In the genomic region with DNA sequence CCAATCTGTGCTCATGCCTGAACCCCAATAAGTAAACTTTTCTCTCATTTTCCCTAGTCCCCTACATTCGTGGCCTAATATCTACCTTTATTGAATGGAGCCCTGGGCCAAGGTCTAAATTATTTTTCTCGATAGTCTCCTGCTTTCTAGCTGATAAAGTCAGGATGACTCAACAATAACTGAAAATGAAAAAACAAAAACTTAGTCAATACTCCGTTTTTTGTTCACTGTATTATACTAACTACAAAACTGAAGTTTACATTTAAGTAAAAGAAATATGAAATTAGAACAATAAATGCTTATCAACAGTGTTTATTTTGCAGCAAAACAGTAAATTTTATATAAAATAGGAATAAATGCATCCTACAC, we compare ENCODE assay signal across 15 cellular contexts. TPM values are rescaled to one million over a fixed set of nuclear protein-coding genes. Genes with fewer than 3 reads are reported as not detected.
"Had no signal": no experiment of that assay in that cellular context is flagged by ENCODE, and none has a peak within 500 bp of the region (broad histone marks: within the 10 kb centered on the region; RNA-seq: fewer than 3 reads in every experiment).

No MANE protein-coding gene starts in this region.

- H3K9me3 Mint-ChIP-seq: stimulated activated naive CD8-positive, alpha-beta T cell treated with anti-CD3 and anti-CD28 coated beads, Interleukin-15, Interleukin-2, amounts not matched to agents 100 ng/mL and 50 ng/mL, for 24 hours had no signal

- H3K27ac Mint-ChIP-seq: activated naive CD8-positive, alpha-beta T cell; stimulated activated naive CD8-positive, alpha-beta T cell treated with anti-CD3 and anti-CD28 coated beads, Interleukin-15, Interleukin-2, amounts not matched to agents 100 ng/mL and 50 ng/mL, for 24 hours had no signal

- H3K9me3 ChIP-seq: colonic mucosa, gastrocnemius medialis had no signal

- H3K36me3 ChIP-seq: colonic mucosa, gastrocnemius medialis had no signal

- DNase-seq: activated CD4-positive, alpha-beta T cell treated with anti-CD3 and anti-CD28 coated beads, Interleukin-2, amount 50 U/mL, for 1 hour; activated CD4-positive, CD25-positive, alpha-beta regulatory T cell; activated gamma-delta T cell; aorta; colonic mucosa; effector CD8-positive, alpha-beta T cell; gastrocnemius medialis; islet precursor cell; stimulated activated CD4-positive, alpha-beta T cell treated with anti-CD3 and anti-CD28 coated beads, Interleukin-2, amount 100 ng/mL, for 48 hours had no signal

- ATAC-seq: gastrocnemius medialis, left lobe of liver had no signal

- H3K27ac ChIP-seq: colonic mucosa, gastrocnemius medialis had no signal

- H3K27me3 ChIP-seq: colonic mucosa, gastrocnemius medialis had no signal

- H3K36me3 Mint-ChIP-seq: activated naive CD8-positive, alpha-beta T cell had no signal

- H3K4me3 ChIP-seq: colonic mucosa, gastrocnemius medialis had no signal

- FAIRE-seq: urothelium cell line had no signal

- H3K4me3 Mint-ChIP-seq: activated naive CD8-positive, alpha-beta T cell; stimulated activated naive CD8-positive, alpha-beta T cell treated with anti-CD3 and anti-CD28 coated beads, Interleukin-15, Interleukin-2, amounts not matched to agents 100 ng/mL and 50 ng/mL, for 24 hours had no signal

- H3K4me1 ChIP-seq: colonic mucosa, gastrocnemius medialis had no signal

RNA-seq across cellular contexts. Expression of a gene that starts 32.2 kb away (rescaled TPM):
- total RNA-seq: activated CD8-positive, alpha-beta memory T cell treated with anti-CD3 and anti-CD28 coated beads for 36 hours had no signal
- polyA plus RNA-seq: neural cell had no signal
